Comparison of ENCODE assay signal across 1 cellular context in genomic region chr7:155715406-155715805, GRCh38.
A peak's percentile ranks its signal among the peaks of the same experiment; 100 is the strongest.
TF ChIP-seq lines count a peak whose summit lies in the region.

No MANE protein-coding gene starts in this region.

TF ChIP-seq in HepG2, 621 proteins besides CTCF, POLR2A, EP300 and RAD21 (continued from another document):
- TF ChIP-seq ZGPAT (CRISPR knock-in tag; IDR thresholded peaks at IDR 0.05) (no peak), SOX13 (IDR thresholded peaks at IDR 0.05) (no peak), SOX13 (CRISPR knock-in tag; conservative IDR thresholded peaks at IDR 0.05 in 1 of 2, IDR thresholded peaks at IDR 0.05 in 1 of 2) (peak in 1 of 2 experiments; percentile 16; a peak in 1 of 4 replicates), MIER2 (CRISPR knock-in tag; IDR thresholded peaks at IDR 0.05) (no peak)
- TF ChIP-seq, protein P1, sequence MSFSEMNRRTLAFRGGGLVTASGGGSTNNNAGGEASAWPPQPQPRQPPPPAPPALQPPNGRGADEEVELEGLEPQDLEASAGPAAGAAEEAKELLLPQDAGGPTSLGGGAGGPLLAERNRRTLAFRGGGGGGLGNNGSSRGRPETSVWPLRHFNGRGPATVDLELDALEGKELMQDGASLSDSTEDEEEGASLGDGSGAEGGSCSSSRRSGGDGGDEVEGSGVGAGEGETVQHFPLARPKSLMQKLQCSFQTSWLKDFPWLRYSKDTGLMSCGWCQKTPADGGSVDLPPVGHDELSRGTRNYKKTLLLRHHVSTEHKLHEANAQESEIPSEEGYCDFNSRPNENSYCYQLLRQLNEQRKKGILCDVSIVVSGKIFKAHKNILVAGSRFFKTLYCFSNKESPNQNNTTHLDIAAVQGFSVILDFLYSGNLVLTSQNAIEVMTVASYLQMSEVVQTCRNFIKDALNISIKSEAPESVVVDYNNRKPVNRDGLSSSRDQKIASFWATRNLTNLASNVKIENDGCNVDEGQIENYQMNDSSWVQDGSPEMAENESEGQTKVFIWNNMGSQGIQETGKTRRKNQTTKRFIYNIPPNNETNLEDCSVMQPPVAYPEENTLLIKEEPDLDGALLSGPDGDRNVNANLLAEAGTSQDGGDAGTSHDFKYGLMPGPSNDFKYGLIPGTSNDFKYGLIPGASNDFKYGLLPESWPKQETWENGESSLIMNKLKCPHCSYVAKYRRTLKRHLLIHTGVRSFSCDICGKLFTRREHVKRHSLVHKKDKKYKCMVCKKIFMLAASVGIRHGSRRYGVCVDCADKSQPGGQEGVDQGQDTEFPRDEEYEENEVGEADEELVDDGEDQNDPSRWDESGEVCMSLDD (CRISPR knock-in tag; IDR thresholded peaks at IDR 0.05; ENCODE audit: borderline replicate concordance) = no peak
